ENCODE assay signal across 1 cellular context in the genomic region with DNA sequence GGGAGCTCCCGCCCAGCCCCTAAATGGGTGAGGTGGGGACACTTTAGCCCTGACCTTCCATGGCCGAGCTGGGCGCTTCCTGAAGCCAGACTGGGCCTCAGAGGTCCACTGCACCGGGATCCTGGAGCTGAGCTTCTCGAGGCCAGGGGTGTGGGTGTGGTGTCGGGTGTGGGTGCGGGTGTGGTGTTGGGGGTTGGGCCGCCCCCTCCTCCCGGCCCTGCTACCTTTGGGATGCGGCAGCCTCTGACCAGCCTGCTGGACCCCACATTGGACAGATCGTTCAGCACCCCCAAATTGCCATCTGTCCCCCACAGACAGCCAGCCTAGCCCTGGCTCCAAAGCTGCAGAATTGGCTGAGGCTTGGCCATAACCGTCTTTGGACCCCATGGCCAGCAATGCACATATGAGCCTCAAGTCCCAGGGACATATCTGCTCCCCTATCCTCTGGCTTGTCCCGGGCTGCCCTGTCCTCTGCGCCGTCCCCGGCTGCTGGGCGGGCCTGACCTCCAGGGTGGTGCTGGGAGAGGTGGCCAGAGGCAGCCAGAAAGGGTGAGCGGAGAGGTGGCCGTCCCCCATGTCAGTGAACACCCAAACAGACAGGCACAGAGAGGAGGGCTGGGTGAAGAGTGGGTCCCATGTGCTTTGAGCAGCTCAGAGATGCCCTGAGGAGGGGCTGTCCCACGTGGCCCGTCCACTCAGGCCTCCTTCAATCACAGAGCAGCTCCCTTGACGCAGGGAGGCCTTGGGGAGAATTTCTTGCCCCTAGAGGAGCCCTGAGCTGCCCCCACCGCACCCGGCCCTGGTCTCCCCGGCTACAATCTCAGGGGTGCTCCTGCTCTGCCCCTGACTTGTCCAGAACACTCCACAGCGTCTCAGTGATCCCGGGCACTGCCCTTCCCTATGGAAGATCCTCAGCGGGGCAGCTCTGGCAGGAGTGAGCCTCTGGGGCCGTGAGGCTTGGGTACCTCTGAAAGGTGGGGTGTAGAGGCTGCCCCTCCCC.
TF ChIP-seq lines count a peak whose summit lies in the region.

No MANE protein-coding gene starts in this region.

TF ChIP-seq in H1, 55 proteins besides CTCF, POLR2A, EP300 and RAD21:
- TF ChIP-seq SP2 (IDR thresholded peaks at IDR 0.05; ENCODE audit: low read length) (no peak), ASH2L (IDR thresholded peaks at IDR 0.05; ENCODE audit: low read length) (no peak), CTBP2 (IDR thresholded peaks at IDR 0.05; ENCODE audit: borderline replicate concordance, insufficient read depth, insufficient read length, low read length) (no peak), EGR1 (IDR thresholded peaks at IDR 0.05; ENCODE audit: borderline replicate concordance, low read depth, low read length) (no peak), ZNF274 (IDR thresholded peaks at IDR 0.05; ENCODE audit: borderline replicate concordance, extremely low read depth, low read length) (no peak), SIRT6 (IDR thresholded peaks at IDR 0.05; ENCODE audit: low read length) (no peak), TAF7 (optimal IDR thresholded peaks at IDR 0.05; ENCODE audit: borderline replicate concordance, low read depth, low read length) (no peak), CHD2 (IDR thresholded peaks at IDR 0.05; ENCODE audit: low read length) (no peak), SIX5 (IDR thresholded peaks at IDR 0.05; ENCODE audit: low read depth, low read length) (no peak), NRF1 (IDR thresholded peaks at IDR 0.05; ENCODE audit: low read depth, low read length) (no peak), JUND (IDR thresholded peaks at IDR 0.05; ENCODE audit: low read length) (no peak), CEBPB (IDR thresholded peaks at IDR 0.05; ENCODE audit: low read depth, low read length) (no peak)
- TF ChIP-seq, protein P1, sequence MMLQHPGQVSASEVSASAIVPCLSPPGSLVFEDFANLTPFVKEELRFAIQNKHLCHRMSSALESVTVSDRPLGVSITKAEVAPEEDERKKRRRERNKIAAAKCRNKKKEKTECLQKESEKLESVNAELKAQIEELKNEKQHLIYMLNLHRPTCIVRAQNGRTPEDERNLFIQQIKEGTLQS (IDR thresholded peaks at IDR 0.05; ENCODE audit: insufficient read depth, low read depth, low read length) = no peak
